ENCODE assay signal across 34 cellular contexts in the genomic region with DNA sequence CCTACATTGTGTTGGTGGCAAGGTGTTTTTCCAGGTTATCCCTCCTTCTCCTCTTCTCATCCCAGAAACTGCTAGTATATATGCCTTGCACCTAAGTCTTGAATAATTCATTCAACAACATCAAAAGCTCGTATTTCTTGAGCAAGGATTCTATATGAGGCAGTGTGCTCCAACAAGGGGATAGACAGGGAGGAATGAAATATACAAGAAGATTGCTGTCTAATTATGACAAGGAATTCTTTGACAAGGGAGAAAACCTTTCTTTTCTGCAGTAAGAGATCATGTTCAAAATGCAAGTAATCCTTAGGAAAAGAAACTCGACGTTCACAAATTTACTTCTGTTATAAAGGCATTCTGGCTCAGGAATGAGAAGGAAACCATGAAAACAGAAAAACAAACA.
"Had no signal": no experiment of that assay in that cellular context is flagged by ENCODE, and none has a peak within 500 bp of the region (broad histone marks: within the 10 kb centered on the region; RNA-seq: fewer than 3 reads in every experiment).

No MANE protein-coding gene starts in this region.

- H3K36me3 ChIP-seq: MG63 had no signal

- DNase-seq: Karpas-422, Kasumi-1, MG63, MM.1S, MV-4-11, NCI-H1048, NCI-H1092, NCI-H1092 treated with DMSO at 0.1 percent for 48 hours, NCI-H1105, NCI-H1105 treated with DMSO at 0.1 percent for 48 hours, NCI-H1417, NCI-H1417 treated with DMSO at 0.1 percent for 48 hours, NCI-H1436, NCI-H1436 treated with DMSO at 0.1 percent for 48 hours, NCI-H146, NCI-H1694, NCI-H1694 treated with DMSO at 0.1 percent for 48 hours, NCI-H187, NCI-H187 treated with DMSO at 0.1 percent for 48 hours, NCI-H1930, NCI-H2029, NCI-H2029 treated with DMSO at 0.1 percent for 48 hours, NCI-H2081, NCI-H2081 treated with DMSO at 0.1 percent for 48 hours, NCI-H2107, NCI-H2171, NCI-H2171 treated with DMSO at 0.1 percent for 48 hours, NCI-H2227 treated with DMSO at 0.1 percent for 48 hours, NCI-H226, NCI-H345, NCI-H446, NCI-H446 treated with DMSO at 0.1 percent for 48 hours, NCI-H510A, NCI-H510A treated with DMSO at 0.1 percent for 48 hours had no signal

- H3K4me3 ChIP-seq: MG63 had no signal

- H3K9me3 ChIP-seq: MG63 had no signal

- H3K27me3 ChIP-seq: MG63 had no signal
